1 cellular context compared by ENCODE assay signal in genomic region chr13:110914293-110915056, GRCh38.
TF ChIP-seq lines count a peak whose summit lies in the region.

No MANE protein-coding gene starts in this region.

TF ChIP-seq in HepG2, 621 proteins besides CTCF, POLR2A, EP300 and RAD21 (continued from another document and continues in another):
- TF ChIP-seq ZNF280D (CRISPR knock-in tag; IDR thresholded peaks at IDR 0.05) (peak; percentile 48; the same call in 1 of the 2 replicates), CBX5 (CRISPR knock-in tag; IDR thresholded peaks at IDR 0.05; ENCODE audit: borderline replicate concordance) (no peak), ZNF704 (CRISPR knock-in tag; IDR thresholded peaks at IDR 0.05; ENCODE audit: borderline replicate concordance) (0 out of 2 replicates have a peak, but pooled peaks have one; percentile 74), E2F2 (CRISPR knock-in tag; IDR thresholded peaks at IDR 0.05; ENCODE audit: borderline replicate concordance) (peak; percentile 90; the same call in 1 of the 2 replicates), ZNF326 (CRISPR knock-in tag; IDR thresholded peaks at IDR 0.05; ENCODE audit: borderline replicate concordance) (no peak), ETS1 (CRISPR knock-in tag; IDR thresholded peaks at IDR 0.05) (peak; percentile 68; the same call in 1 of the 2 replicates), ZNF556 (CRISPR knock-in tag; IDR thresholded peaks at IDR 0.05; ENCODE audit: borderline replicate concordance) (0 out of 2 replicates have a peak, but pooled peaks have one; percentile 52), ZNF501 (CRISPR knock-in tag; IDR thresholded peaks at IDR 0.05) (peak; percentile 50; the same call in 1 of the 2 replicates), XRCC5 (optimal IDR thresholded peaks at IDR 0.05; ENCODE audit: low read length) (peak; percentile 7), ZNF263 (CRISPR knock-in tag; IDR thresholded peaks at IDR 0.05) (peak; percentile 77), AKNA (CRISPR knock-in tag; IDR thresholded peaks at IDR 0.05; ENCODE audit: borderline replicate concordance) (0 out of 2 replicates have a peak, but pooled peaks have one; percentile 49), TGIF2 (CRISPR knock-in tag; IDR thresholded peaks at IDR 0.05) (no peak), YY1 (IDR thresholded peaks at IDR 0.05; ENCODE audit: insufficient read depth, insufficient replicate concordance, low read depth, low read length) (peak; percentile 89), NAIF1 (CRISPR knock-in tag; IDR thresholded peaks at IDR 0.05; ENCODE audit: borderline replicate concordance) (0 out of 2 replicates have a peak, but pooled peaks have one; percentile 74), ZNF562 (CRISPR knock-in tag; IDR thresholded peaks at IDR 0.05; ENCODE audit: borderline replicate concordance) (peak; percentile 43; the same call in 1 of the 2 replicates), ZNF33A (CRISPR knock-in tag; IDR thresholded peaks at IDR 0.05; ENCODE audit: borderline replicate concordance) (peak; percentile 64; the same call in 1 of the 2 replicates), ASH2L (IDR thresholded peaks at IDR 0.05; ENCODE audit: insufficient read length, low read depth, low read length) (peak; percentile 82), ZMYM4 (CRISPR knock-in tag; IDR thresholded peaks at IDR 0.05) (peak; percentile 12; the same call in 1 of the 2 replicates), ZNF737 (CRISPR knock-in tag; IDR thresholded peaks at IDR 0.05; ENCODE audit: borderline replicate concordance) (peak; percentile 30; the same call in 1 of the 2 replicates), ZNF841 (CRISPR knock-in tag; IDR thresholded peaks at IDR 0.05; ENCODE audit: borderline replicate concordance) (no peak), ZNF546 (CRISPR knock-in tag; conservative IDR thresholded peaks at IDR 0.05) (peak; percentile 22; the same call in 1 of the 2 replicates), ZNF589 (CRISPR knock-in tag; conservative IDR thresholded peaks at IDR 0.05) (peak; percentile 77), ZNF615 (CRISPR knock-in tag; IDR thresholded peaks at IDR 0.05; ENCODE audit: borderline replicate concordance) (no peak), ZNF839 (CRISPR knock-in tag; IDR thresholded peaks at IDR 0.05; ENCODE audit: borderline replicate concordance) (peak; percentile 76; the same call in 1 of the 2 replicates), ZSCAN31 (CRISPR knock-in tag; IDR thresholded peaks at IDR 0.05; ENCODE audit: low read depth) (peak; percentile 62), ZNF510 (CRISPR knock-in tag; IDR thresholded peaks at IDR 0.05; ENCODE audit: low read depth) (no peak), GTF3A (CRISPR knock-in tag; conservative IDR thresholded peaks at IDR 0.05) (no peak), KLF15 (CRISPR knock-in tag; IDR thresholded peaks at IDR 0.05; ENCODE audit: borderline replicate concordance) (peak; percentile 54; the same call in 1 of the 2 replicates), ZNF367 (CRISPR knock-in tag; IDR thresholded peaks at IDR 0.05; ENCODE audit: borderline replicate concordance) (no peak; the same call in 1 of the 2 replicates), ATAD3A (CRISPR knock-in tag; IDR thresholded peaks at IDR 0.05) (no peak), TEF (CRISPR knock-in tag; IDR thresholded peaks at IDR 0.05) (no peak), ZNF570 (CRISPR knock-in tag; IDR thresholded peaks at IDR 0.05; ENCODE audit: borderline replicate concordance) (no peak), ZNF234 (CRISPR knock-in tag; conservative IDR thresholded peaks at IDR 0.05) (no peak; the same call in 1 of the 2 replicates), ZNF160 (CRISPR knock-in tag; IDR thresholded peaks at IDR 0.05) (no peak; the same call in 1 of the 2 replicates), ZBTB7B (CRISPR knock-in tag; IDR thresholded peaks at IDR 0.05) (no peak), TOE1 (CRISPR knock-in tag; IDR thresholded peaks at IDR 0.05) (no peak), ZNF572 (CRISPR knock-in tag; IDR thresholded peaks at IDR 0.05) (peak; percentile 86), ZNF333 (CRISPR knock-in tag; IDR thresholded peaks at IDR 0.05; ENCODE audit: borderline replicate concordance) (peak; percentile 76; the same call in 1 of the 2 replicates), MAF1 (CRISPR knock-in tag; IDR thresholded peaks at IDR 0.05; ENCODE audit: borderline replicate concordance) (no peak), ZNF724P (CRISPR knock-in tag; IDR thresholded peaks at IDR 0.05; ENCODE audit: borderline replicate concordance) (no peak; the same call in 1 of the 2 replicates), GZF1 (CRISPR knock-in tag; IDR thresholded peaks at IDR 0.05) (peak; percentile 73), ZNF614 (CRISPR knock-in tag; IDR thresholded peaks at IDR 0.05; ENCODE audit: borderline replicate concordance) (no peak), AGO2 (optimal IDR thresholded peaks at IDR 0.05; ENCODE audit: low read depth, low read length) (peak; percentile 89), ISL2 (CRISPR knock-in tag; IDR thresholded peaks at IDR 0.05) (peak; percentile 66), CREB1 (IDR thresholded peaks at IDR 0.05) (no peak), CREB1 (CRISPR knock-in tag; IDR thresholded peaks at IDR 0.05) (no peak), ZNF142 (CRISPR knock-in tag; IDR thresholded peaks at IDR 0.05) (peak; percentile 72; the same call in 1 of the 2 replicates)
